18 cellular contexts compared by ENCODE assay signal in genomic region chr19:9566729-9567128, GRCh38. TPM values are rescaled to one million over a fixed set of nuclear protein-coding genes. Genes with fewer than 3 reads are reported as not detected.
DNase-seq lines count a peak whose midpoint lies in the region; ATAC-seq and TF ChIP-seq lines count a peak whose summit lies in the region.
"Had no signal": no experiment of that assay in that cellular context is flagged by ENCODE, and none has a peak within 500 bp of the region (broad histone marks: within the 10 kb centered on the region; RNA-seq: fewer than 3 reads in every experiment).

No MANE protein-coding gene starts in this region.

- no peak overlapping the region for H4K5ac ChIP-seq in H9 (ENCODE audit: insufficient read length, low read depth, low read length)

- H3K9me3 ChIP-seq in CD4-positive, CD25-positive, alpha-beta regulatory T cell (ENCODE audit: control insufficient read depth in 2 of 2, low read length in 2 of 2) = peaks cover 80 to 99% of the 10 kb centered on the region in 2 experiments
- H3K9me3 ChIP-seq in H9 (ENCODE audit: control insufficient read depth, low read depth, low read length) = peaks cover 66% of the 10 kb centered on the region

- no peaks in the 10 kb centered on the region for H3K27me3 Mint-ChIP-seq in CD4-positive, CD25-positive, alpha-beta regulatory T cell
- H3K27me3 Mint-ChIP-seq in H9 (ENCODE audit: low read depth) (peaks cover 5% of the 10 kb centered on the region), WTC11 (ENCODE audit: low read depth) (peaks cover 11% of the 10 kb centered on the region), mesothelial cell of epicardium (ENCODE audit: low read depth) (no peaks in the 10 kb centered on the region)

- no peak for ATAC-seq in CD4-positive, CD25-positive, alpha-beta regulatory T cell (ENCODE audit: low read depth in 2 of 2)
- ATAC-seq in WTC11 (peak; percentile 32; the same call in 1 of the 2 replicates), GM18520 (IDR thresholded peaks at IDR 0.05; ENCODE audit: unreplicated experiment) (no peak)
- ATAC-seq: esophagus mucosa, left ventricle myocardium superior, Panc1 had no signal

- no peak overlapping the region for H3K18ac ChIP-seq in H9 (ENCODE audit: insufficient read length, low read depth, low read length)

- H3K9ac ChIP-seq in H9 (ENCODE audit: extremely low read depth, insufficient read length, low read length) = no peak overlapping the region

- peaks cover 59% of the 10 kb centered on the region for H3K36me3 Mint-ChIP-seq in CD4-positive, CD25-positive, alpha-beta regulatory T cell
- peaks cover 97 to 100% (median 99%) of the 10 kb centered on the region in 3 experiments for H3K36me3 Mint-ChIP-seq in H9 (ENCODE audit: insufficient read depth in 1 of 3, low read depth in 3 of 3)
- peaks cover 92% of the 10 kb centered on the region for H3K36me3 Mint-ChIP-seq in WTC11
- H3K36me3 Mint-ChIP-seq in mesothelial cell of epicardium = peaks cover 86% of the 10 kb centered on the region

- no peak overlapping the region for H2AFZ ChIP-seq in H9 (ENCODE audit: low read length)

- no peak for DNase-seq in CD4-positive, CD25-positive, alpha-beta regulatory T cell
- DNase-seq in H9 = no peak
- no peak for DNase-seq in WTC11 (ENCODE audit: low spot score)
- no peak for DNase-seq in mesothelial cell of epicardium (ENCODE audit: low spot score in 2 of 2, unreplicated experiment in 2 of 2)
- DNase-seq in NCI-H524 (lab: John Stamatoyannopoulos, UW) = no peak
- no peak for DNase-seq in RWPE1 (ENCODE audit: low spot score)
- DNase-seq: activated CD4-positive, alpha-beta T cell treated with anti-CD3 and anti-CD28 coated beads for 48 hours; activated naive CD4-positive, alpha-beta T cell treated with anti-CD3 and anti-CD28 coated beads for 36 hours; left ventricle myocardium superior; NCI-H2081 treated with DMSO at 0.1 percent for 48 hours; ovary; stimulated activated CD4-positive, alpha-beta T cell treated with anti-CD3 and anti-CD28 coated beads, Interleukin-4, amount 100 ng/mL, for 1 hour; T-helper 9 cell had no signal

- H3K79me2 ChIP-seq in H9 (ENCODE audit: insufficient read depth, low read length) = peaks cover 27% of the 10 kb centered on the region

- H3K4me3 Mint-ChIP-seq in CD4-positive, CD25-positive, alpha-beta regulatory T cell = no peak overlapping the region
- H3K4me3 Mint-ChIP-seq in H9 = no peak overlapping the region
- H3K4me3 Mint-ChIP-seq in WTC11 = no peak overlapping the region
- no peak overlapping the region for H3K4me3 Mint-ChIP-seq in mesothelial cell of epicardium
- H3K4me3 Mint-ChIP-seq: activated naive CD4-positive, alpha-beta T cell treated with anti-CD3 and anti-CD28 coated beads for 36 hours had no signal

- no peak overlapping the region for H3T11ph ChIP-seq in H9 (ENCODE audit: low read length)

- peak; percentile 48; the same call in 2 of the 3 replicates for TF ChIP-seq CTCF in H9 (conservative IDR thresholded peaks at IDR 0.05)
- TF ChIP-seq CTCF in WTC11 (IDR thresholded peaks at IDR 0.05) = no peak
- TF ChIP-seq CTCF in mesothelial cell of epicardium (IDR thresholded peaks at IDR 0.05; ENCODE audit: unreplicated experiment) = peak; percentile 25
- no peak for TF ChIP-seq CTCF in RWPE1 (conservative IDR thresholded peaks at IDR 0.05; ENCODE audit: low read depth)

- no peak overlapping the region for H3K14ac ChIP-seq in H9 (ENCODE audit: insufficient read depth, low read length)

- H2BK5ac ChIP-seq in H9 (ENCODE audit: insufficient read length, low read length) = no peak overlapping the region

- WGBS in H9 (ENCODE audit: extremely low coverage, insufficient read length, low lambda C conversion rate) = no CpG with 5 or more reads among the region's 1 CpG

- no peaks in the 10 kb centered on the region for H4K20me1 ChIP-seq in H9 (ENCODE audit: control insufficient read depth, insufficient read depth, insufficient read length)

- peaks cover 74% of the 10 kb centered on the region for H3K36me3 ChIP-seq in CD4-positive, CD25-positive, alpha-beta regulatory T cell (ENCODE audit: control insufficient read depth, insufficient read depth, low read length)

- H3K4me2 ChIP-seq in H9 (ENCODE audit: insufficient read depth, insufficient read length, low read length) = no peak overlapping the region

- H3K27ac Mint-ChIP-seq in CD4-positive, CD25-positive, alpha-beta regulatory T cell = no peak overlapping the region
- no peak overlapping the region for H3K27ac Mint-ChIP-seq in H9
- no peak overlapping the region for H3K27ac Mint-ChIP-seq in WTC11
- H3K27ac Mint-ChIP-seq in mesothelial cell of epicardium = no peak overlapping the region
- H3K27ac Mint-ChIP-seq: activated naive CD4-positive, alpha-beta T cell treated with anti-CD3 and anti-CD28 coated beads for 36 hours had no signal

- H2BK20ac ChIP-seq in H9 (ENCODE audit: low read depth, low read length, poor library complexity, severe bottlenecking) = no peak overlapping the region

- no peak overlapping the region for H4K8ac ChIP-seq in H9 (replicated peaks; ENCODE audit: insufficient read length, low read depth, low read length)

- POLR2A ChIA-PET in WTC11 (lab: Charles Lee) (no interaction called here), RWPE1 (lab: Yijun Ruan, JAX; ENCODE audit: low non-redundant PET) (no interaction called here)

- H3K79me1 ChIP-seq in H9 (ENCODE audit: insufficient read depth, low read depth, low read length, poor library complexity, severe bottlenecking) = peaks cover 6% of the 10 kb centered on the region

- peaks cover 0 to 5% (median under 1%) of the 10 kb centered on the region in 4 donors for H3K4me1 Mint-ChIP-seq in CD4-positive, CD25-positive, alpha-beta regulatory T cell
- H3K4me1 Mint-ChIP-seq in H9 (no peaks in the 10 kb centered on the region), WTC11 (peaks cover 5% of the 10 kb centered on the region; the same call in 1 of the 2 replicates), mesothelial cell of epicardium (no peaks in the 10 kb centered on the region)

- H2AK5ac ChIP-seq in H9 (ENCODE audit: insufficient read length, low read length) = no peak overlapping the region

- no peak overlapping the region for H4K91ac ChIP-seq in H9 (ENCODE audit: insufficient read length, low read depth, low read length)

- no peaks in the 10 kb centered on the region for H3K27me3 ChIP-seq in CD4-positive, CD25-positive, alpha-beta regulatory T cell (ENCODE audit: control insufficient read depth, insufficient read depth, low read length)
- H3K27me3 ChIP-seq in H9 (ENCODE audit: insufficient read depth, low read length) = no peaks in the 10 kb centered on the region
- H3K27me3 ChIP-seq: ovary, suprapubic skin had no signal

- CTCF ChIA-PET in WTC11 (lab: Charles Lee) (no interaction called here), RWPE1 (lab: Yijun Ruan, JAX) (interaction anchor here (0.6 kb wide), 1 partner anchor 155 kb away, joined by 3 read pairs; no protein-coding TSS in a partner anchor)

- peak overlapping the region; percentile 22 for H3K4me3 ChIP-seq in CD4-positive, CD25-positive, alpha-beta regulatory T cell (ENCODE audit: low read depth, low read length)
- H3K4me3 ChIP-seq: ovary, suprapubic skin had no signal

- no peak overlapping the region for H3K4ac ChIP-seq in H9 (ENCODE audit: low read depth, low read length)

- H3K27ac ChIP-seq in CD4-positive, CD25-positive, alpha-beta regulatory T cell (ENCODE audit: insufficient read depth, low read length, poor library complexity, severe bottlenecking) = no peak overlapping the region
- H3K27ac ChIP-seq in H9 (ENCODE audit: insufficient read length, low read depth, low read length) (no peak overlapping the region), RWPE1 (no peak overlapping the region)
- H3K27ac ChIP-seq: ovary, SK-N-MC, suprapubic skin had no signal

- no peak overlapping the region for H2BK15ac ChIP-seq in H9 (ENCODE audit: low read depth, low read length)

- no peaks in the 10 kb centered on the region for H3K4me1 ChIP-seq in CD4-positive, CD25-positive, alpha-beta regulatory T cell (ENCODE audit: control insufficient read depth, insufficient read depth, low read length, poor library complexity, severe bottlenecking)
- no peaks in the 10 kb centered on the region for H3K4me1 ChIP-seq in H9 (ENCODE audit: insufficient read depth, low read length)
- H3K4me1 ChIP-seq: suprapubic skin had no signal

- peaks cover 2 to 86% (median 38%) of the 10 kb centered on the region in 7 donors for H3K9me3 Mint-ChIP-seq in CD4-positive, CD25-positive, alpha-beta regulatory T cell
- H3K9me3 Mint-ChIP-seq in H9 (peaks cover 82 to 95% of the 10 kb centered on the region in 2 experiments), WTC11 (peaks cover 52% of the 10 kb centered on the region), mesothelial cell of epicardium (peaks cover 66% of the 10 kb centered on the region)

- no peak overlapping the region for H2BK120ac ChIP-seq in H9 (ENCODE audit: low read depth, low read length, poor library complexity, severe bottlenecking)

- H3K23me2 ChIP-seq in H9 (ENCODE audit: insufficient read length, low read depth, low read length, poor library complexity, severe bottlenecking) = no peaks in the 10 kb centered on the region

- no peak overlapping the region for H3K23ac ChIP-seq in H9 (ENCODE audit: insufficient read length, low read depth, low read length)

- no peak overlapping the region for H2BK12ac ChIP-seq in H9 (ENCODE audit: insufficient read length, low read depth, low read length)

- H3K56ac ChIP-seq in H9 (ENCODE audit: insufficient read length, low read depth, low read length) = no peak overlapping the region

RNA-seq across cellular contexts. Expression of gene ZNF121, which starts 17.6 kb away (rescaled TPM):
- 23.8 TPM for total RNA-seq in CD4-positive, CD25-positive, alpha-beta regulatory T cell
- 1 to 10 TPM; 1.6 to 5.4 (median 4.4) TPM for polyA plus RNA-seq in CD4-positive, CD25-positive, alpha-beta regulatory T cell
- total RNA-seq in H9 (2021) (162 and 171 TPM in 2 replicates), WTC11 (2021) (181 to 203 TPM (median 185 TPM) in 3 replicates), mesothelial cell of epicardium (63.5 to 69.9 TPM (median 67.4 TPM) in 3 replicates)

RNA-seq across cellular contexts. Expression of gene ZNF426, which starts 28.3 kb away (rescaled TPM):
- 10.6 TPM for total RNA-seq in CD4-positive, CD25-positive, alpha-beta regulatory T cell
- 10 to 100 TPM in 3 of 4 donors, 1 to 10 TPM in 1; 8.9 to 14.8 (median 12.6) TPM for polyA plus RNA-seq in CD4-positive, CD25-positive, alpha-beta regulatory T cell
- total RNA-seq in H9 (2021) = 27.2 and 29.4 TPM in 2 replicates
- total RNA-seq in WTC11 (2021) = 27.1 to 30.3 TPM (median 27.2 TPM) in 3 replicates
- 32.4 to 35.4 TPM (median 35.1 TPM) in 3 replicates for total RNA-seq in mesothelial cell of epicardium

RNA-seq across cellular contexts. Expression of gene ZNF561, which starts 54.3 kb away (rescaled TPM):
- 36.6 TPM for total RNA-seq in CD4-positive, CD25-positive, alpha-beta regulatory T cell
- 10 to 100 TPM; 17.0 to 25.2 (median 22.8) TPM for polyA plus RNA-seq in CD4-positive, CD25-positive, alpha-beta regulatory T cell
- 50.8 and 53.3 TPM in 2 replicates for total RNA-seq in H9 (2021)
- total RNA-seq in WTC11 (2021) = 39.2 to 67.9 TPM (median 40.7 TPM) in 3 replicates
- total RNA-seq in mesothelial cell of epicardium = 89.8 to 99.0 TPM (median 91.9 TPM) in 3 replicates

Comparison
In these comparisons a context has a peak if more than half of its experiments do, and no peak if none do; other contexts are left out.
1. CTCF ChIP-seq: peak in H9 (single experiment) and mesothelial cell of epicardium (single experiment); none in WTC11 (single experiment) and RWPE1 (single experiment).